1 cellular context compared by ENCODE assay signal in the genomic region with DNA sequence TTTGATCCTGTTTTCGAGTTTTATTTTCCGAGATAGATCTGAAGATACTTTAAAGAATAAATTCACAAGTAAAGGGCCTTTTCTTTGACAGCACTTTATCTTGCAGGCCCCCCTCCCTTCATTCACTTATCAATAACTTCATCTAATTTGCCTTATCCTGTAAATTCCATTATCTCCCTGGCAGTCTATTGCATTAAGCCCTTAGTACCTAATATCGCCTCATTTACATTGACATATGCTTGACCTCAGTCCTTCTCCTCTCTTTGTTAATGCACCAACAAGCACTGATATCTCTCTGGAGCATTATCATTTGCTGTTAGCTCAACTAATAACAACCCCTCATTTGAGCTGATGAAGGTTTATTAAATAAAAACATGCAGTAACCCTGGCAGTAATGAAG.
TF ChIP-seq lines count a peak whose summit lies in the region.

No MANE protein-coding gene starts in this region.

TF ChIP-seq in SK-N-SH, 30 proteins besides CTCF, POLR2A, EP300 and RAD21 (continued from another document):
- TF ChIP-seq, protein P1, sequence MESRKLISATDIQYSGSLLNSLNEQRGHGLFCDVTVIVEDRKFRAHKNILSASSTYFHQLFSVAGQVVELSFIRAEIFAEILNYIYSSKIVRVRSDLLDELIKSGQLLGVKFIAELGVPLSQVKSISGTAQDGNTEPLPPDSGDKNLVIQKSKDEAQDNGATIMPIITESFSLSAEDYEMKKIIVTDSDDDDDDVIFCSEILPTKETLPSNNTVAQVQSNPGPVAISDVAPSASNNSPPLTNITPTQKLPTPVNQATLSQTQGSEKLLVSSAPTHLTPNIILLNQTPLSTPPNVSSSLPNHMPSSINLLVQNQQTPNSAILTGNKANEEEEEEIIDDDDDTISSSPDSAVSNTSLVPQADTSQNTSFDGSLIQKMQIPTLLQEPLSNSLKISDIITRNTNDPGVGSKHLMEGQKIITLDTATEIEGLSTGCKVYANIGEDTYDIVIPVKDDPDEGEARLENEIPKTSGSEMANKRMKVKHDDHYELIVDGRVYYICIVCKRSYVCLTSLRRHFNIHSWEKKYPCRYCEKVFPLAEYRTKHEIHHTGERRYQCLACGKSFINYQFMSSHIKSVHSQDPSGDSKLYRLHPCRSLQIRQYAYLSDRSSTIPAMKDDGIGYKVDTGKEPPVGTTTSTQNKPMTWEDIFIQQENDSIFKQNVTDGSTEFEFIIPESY (IDR thresholded peaks at IDR 0.05; ENCODE audit: borderline replicate concordance, low read depth): no peak
- TF ChIP-seq NRF1 (IDR thresholded peaks at IDR 0.05; ENCODE audit: low read depth, low read length) (no peak), MXI1 (IDR thresholded peaks at IDR 0.05; ENCODE audit: low read depth, low read length) (no peak; the same call in 1 of the 2 replicates), FOSL2 (IDR thresholded peaks at IDR 0.05; ENCODE audit: borderline replicate concordance, low read depth) (no peak), TCF12 (IDR thresholded peaks at IDR 0.05) (no peak), RXRA (IDR thresholded peaks at IDR 0.05; ENCODE audit: borderline replicate concordance, low read depth) (no peak), CHD2 (IDR thresholded peaks at IDR 0.05; ENCODE audit: low read length, partially characterized antibody) (peak; percentile 65), EZH2phosphoT487 (IDR thresholded peaks at IDR 0.05; ENCODE audit: borderline replicate concordance, low read depth) (no peak), SIN3A (IDR thresholded peaks at IDR 0.05; ENCODE audit: borderline replicate concordance, low read depth, low read length) (no peak), YY1 (IDR thresholded peaks at IDR 0.05; ENCODE audit: low read depth) (no peak)
- TF ChIP-seq, protein P2, sequence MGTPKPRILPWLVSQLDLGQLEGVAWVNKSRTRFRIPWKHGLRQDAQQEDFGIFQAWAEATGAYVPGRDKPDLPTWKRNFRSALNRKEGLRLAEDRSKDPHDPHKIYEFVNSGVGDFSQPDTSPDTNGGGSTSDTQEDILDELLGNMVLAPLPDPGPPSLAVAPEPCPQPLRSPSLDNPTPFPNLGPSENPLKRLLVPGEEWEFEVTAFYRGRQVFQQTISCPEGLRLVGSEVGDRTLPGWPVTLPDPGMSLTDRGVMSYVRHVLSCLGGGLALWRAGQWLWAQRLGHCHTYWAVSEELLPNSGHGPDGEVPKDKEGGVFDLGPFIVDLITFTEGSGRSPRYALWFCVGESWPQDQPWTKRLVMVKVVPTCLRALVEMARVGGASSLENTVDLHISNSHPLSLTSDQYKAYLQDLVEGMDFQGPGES (IDR thresholded peaks at IDR 0.05; ENCODE audit: low read depth, low read length): no peak
- TF ChIP-seq, protein P3, sequence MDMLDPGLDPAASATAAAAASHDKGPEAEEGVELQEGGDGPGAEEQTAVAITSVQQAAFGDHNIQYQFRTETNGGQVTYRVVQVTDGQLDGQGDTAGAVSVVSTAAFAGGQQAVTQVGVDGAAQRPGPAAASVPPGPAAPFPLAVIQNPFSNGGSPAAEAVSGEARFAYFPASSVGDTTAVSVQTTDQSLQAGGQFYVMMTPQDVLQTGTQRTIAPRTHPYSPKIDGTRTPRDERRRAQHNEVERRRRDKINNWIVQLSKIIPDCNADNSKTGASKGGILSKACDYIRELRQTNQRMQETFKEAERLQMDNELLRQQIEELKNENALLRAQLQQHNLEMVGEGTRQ (IDR thresholded peaks at IDR 0.05; ENCODE audit: borderline replicate concordance, low read depth, low read length): no peak
- TF ChIP-seq, protein P4, sequence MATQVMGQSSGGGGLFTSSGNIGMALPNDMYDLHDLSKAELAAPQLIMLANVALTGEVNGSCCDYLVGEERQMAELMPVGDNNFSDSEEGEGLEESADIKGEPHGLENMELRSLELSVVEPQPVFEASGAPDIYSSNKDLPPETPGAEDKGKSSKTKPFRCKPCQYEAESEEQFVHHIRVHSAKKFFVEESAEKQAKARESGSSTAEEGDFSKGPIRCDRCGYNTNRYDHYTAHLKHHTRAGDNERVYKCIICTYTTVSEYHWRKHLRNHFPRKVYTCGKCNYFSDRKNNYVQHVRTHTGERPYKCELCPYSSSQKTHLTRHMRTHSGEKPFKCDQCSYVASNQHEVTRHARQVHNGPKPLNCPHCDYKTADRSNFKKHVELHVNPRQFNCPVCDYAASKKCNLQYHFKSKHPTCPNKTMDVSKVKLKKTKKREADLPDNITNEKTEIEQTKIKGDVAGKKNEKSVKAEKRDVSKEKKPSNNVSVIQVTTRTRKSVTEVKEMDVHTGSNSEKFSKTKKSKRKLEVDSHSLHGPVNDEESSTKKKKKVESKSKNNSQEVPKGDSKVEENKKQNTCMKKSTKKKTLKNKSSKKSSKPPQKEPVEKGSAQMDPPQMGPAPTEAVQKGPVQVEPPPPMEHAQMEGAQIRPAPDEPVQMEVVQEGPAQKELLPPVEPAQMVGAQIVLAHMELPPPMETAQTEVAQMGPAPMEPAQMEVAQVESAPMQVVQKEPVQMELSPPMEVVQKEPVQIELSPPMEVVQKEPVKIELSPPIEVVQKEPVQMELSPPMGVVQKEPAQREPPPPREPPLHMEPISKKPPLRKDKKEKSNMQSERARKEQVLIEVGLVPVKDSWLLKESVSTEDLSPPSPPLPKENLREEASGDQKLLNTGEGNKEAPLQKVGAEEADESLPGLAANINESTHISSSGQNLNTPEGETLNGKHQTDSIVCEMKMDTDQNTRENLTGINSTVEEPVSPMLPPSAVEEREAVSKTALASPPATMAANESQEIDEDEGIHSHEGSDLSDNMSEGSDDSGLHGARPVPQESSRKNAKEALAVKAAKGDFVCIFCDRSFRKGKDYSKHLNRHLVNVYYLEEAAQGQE (IDR thresholded peaks at IDR 0.05; ENCODE audit: low read depth, low read length): no peak
